Comparison of ENCODE assay signal across 8 cellular contexts in the genomic region with DNA sequence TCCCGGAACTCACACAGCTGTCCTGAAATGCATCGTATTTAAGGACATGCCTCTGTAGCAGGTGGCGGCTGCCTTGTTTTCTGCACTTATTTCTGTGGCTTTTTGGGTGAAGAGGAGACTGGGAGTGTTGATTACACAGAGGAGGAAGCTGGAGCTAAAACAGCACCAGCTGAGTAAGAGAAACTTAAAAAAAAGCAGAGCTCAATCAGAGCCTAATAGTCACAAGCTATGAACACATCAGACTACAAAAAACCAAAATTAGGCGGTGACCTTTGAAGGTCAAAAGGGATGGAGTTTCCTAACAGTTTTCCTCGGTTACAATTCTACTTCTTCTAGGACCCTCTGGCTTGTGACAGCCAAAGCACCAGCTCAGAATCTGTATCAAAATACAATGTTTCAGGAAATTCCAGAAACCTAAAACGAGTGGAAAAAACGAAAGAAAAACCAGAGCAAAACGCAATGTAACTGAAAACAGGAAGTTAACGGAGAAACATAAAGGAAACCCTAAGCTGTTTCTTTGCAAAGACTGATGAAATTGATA. TPM values are rescaled to one million over a fixed set of nuclear protein-coding genes. Genes with fewer than 3 reads are reported as not detected.
DNase-seq lines count a peak whose midpoint lies in the region; ATAC-seq, FAIRE-seq and TF ChIP-seq lines count a peak whose summit lies in the region.

No MANE protein-coding gene starts in this region.

- DNase-seq in activated T-cell treated with anti-CD3 and anti-CD28 coated beads, Interleukin-2, amount 50 U/mL, for 24 hours: no peak
- DNase-seq in activated T-cell treated with anti-CD3 and anti-CD28 coated beads, Interleukin-2, amount 50 U/mL, for 1 hour: no peak
- DNase-seq in activated naive CD8-positive, alpha-beta T cell treated with anti-CD3 and anti-CD28 coated beads for 36 hours: no peak
- peak in 3 of 10 donors; percentile 37 to 41 (median 38) for DNase-seq in naive thymus-derived CD8-positive, alpha-beta T cell
- DNase-seq in H54 (ENCODE audit: insufficient read length, low spot score): no peak
- no peak for DNase-seq in activated CD4-positive, CD25-positive, alpha-beta regulatory T cell (lab: John Stamatoyannopoulos, UW)
- DNase-seq in posterior vena cava (ENCODE audit: low spot score): no peak

- peak overlapping the region; percentile 95 for H3K27ac Mint-ChIP-seq in activated T-cell treated with anti-CD3 and anti-CD28 coated beads, Interleukin-2, amount 50 U/mL, for 24 hours
- H3K27ac Mint-ChIP-seq in activated naive CD8-positive, alpha-beta T cell treated with anti-CD3 and anti-CD28 coated beads for 36 hours: peak overlapping the region; percentile 90
- H3K27ac Mint-ChIP-seq in naive thymus-derived CD8-positive, alpha-beta T cell: peak overlapping the region; percentile 91 to 98 (median 96)

- H3K4me3 Mint-ChIP-seq in activated T-cell treated with anti-CD3 and anti-CD28 coated beads, Interleukin-2, amount 50 U/mL, for 24 hours: peak overlapping the region; percentile 81
- H3K4me3 Mint-ChIP-seq in activated naive CD8-positive, alpha-beta T cell treated with anti-CD3 and anti-CD28 coated beads for 36 hours: peak overlapping the region; percentile 77
- peak overlapping the region; percentile 77 to 94 (median 89) for H3K4me3 Mint-ChIP-seq in naive thymus-derived CD8-positive, alpha-beta T cell

- no peaks in the 10 kb centered on the region for H3K9me3 Mint-ChIP-seq in activated T-cell treated with anti-CD3 and anti-CD28 coated beads, Interleukin-2, amount 50 U/mL, for 24 hours
- no peaks in the 10 kb centered on the region for H3K9me3 Mint-ChIP-seq in activated naive CD8-positive, alpha-beta T cell treated with anti-CD3 and anti-CD28 coated beads for 36 hours
- no peaks in the 10 kb centered on the region for H3K9me3 Mint-ChIP-seq in naive thymus-derived CD8-positive, alpha-beta T cell

- H3K27me3 Mint-ChIP-seq in activated T-cell treated with anti-CD3 and anti-CD28 coated beads, Interleukin-2, amount 50 U/mL, for 24 hours: no peaks in the 10 kb centered on the region
- no peaks in the 10 kb centered on the region for H3K27me3 Mint-ChIP-seq in activated naive CD8-positive, alpha-beta T cell treated with anti-CD3 and anti-CD28 coated beads for 36 hours
- no peaks in the 10 kb centered on the region for H3K27me3 Mint-ChIP-seq in naive thymus-derived CD8-positive, alpha-beta T cell

- POLR2A ChIA-PET in naive thymus-derived CD8-positive, alpha-beta T cell (lab: Charles Lee): interaction anchor here (0.7 to 3.0 kb wide), 3 partner anchors 9 to 14 kb away, joined by 3 to 15 read pairs (median 12); partner anchors contain the start of gene PRKX

- H3K4me1 Mint-ChIP-seq in activated T-cell treated with anti-CD3 and anti-CD28 coated beads, Interleukin-2, amount 50 U/mL, for 24 hours (ENCODE audit: low read depth): peaks cover 79% of the 10 kb centered on the region
- peaks cover 30% of the 10 kb centered on the region for H3K4me1 Mint-ChIP-seq in activated naive CD8-positive, alpha-beta T cell treated with anti-CD3 and anti-CD28 coated beads for 36 hours
- H3K4me1 Mint-ChIP-seq in naive thymus-derived CD8-positive, alpha-beta T cell: peaks cover 7 to 73% (median 57%) of the 10 kb centered on the region in 4 donors

- intact Hi-C loops in posterior vena cava (cut with DNase I): no loop called here

- ATAC-seq in HG03175 (IDR thresholded peaks at IDR 0.05; ENCODE audit: unreplicated experiment): peak; percentile 62
- peak; percentile 30 to 63 for ATAC-seq in naive thymus-derived CD8-positive, alpha-beta T cell

- TF ChIP-seq POLR2A in H54 (IDR thresholded peaks at IDR 0.05; ENCODE audit: low read depth, low read length): no peak

- FAIRE-seq in H54 (lab: Jason Lieb, UNC): no peak

- H3K36me3 Mint-ChIP-seq in activated T-cell treated with anti-CD3 and anti-CD28 coated beads, Interleukin-2, amount 50 U/mL, for 24 hours (ENCODE audit: low read depth): peaks cover 54% of the 10 kb centered on the region
- H3K36me3 Mint-ChIP-seq in activated naive CD8-positive, alpha-beta T cell treated with anti-CD3 and anti-CD28 coated beads for 36 hours: peaks cover 30% of the 10 kb centered on the region
- H3K36me3 Mint-ChIP-seq in naive thymus-derived CD8-positive, alpha-beta T cell: no peaks in the 10 kb centered on the region

RNA-seq across cellular contexts. Expression of gene PRKX, which starts 13.5 kb away (rescaled TPM):
- 10 to 100 TPM; 26.0 to 31.5 TPM for total RNA-seq in activated naive CD8-positive, alpha-beta T cell treated with anti-CD3 and anti-CD28 coated beads for 36 hours
- 10 to 100 TPM; 32.2 to 38.8 TPM for total RNA-seq in naive thymus-derived CD8-positive, alpha-beta T cell
- 10 to 100 TPM; 30.9 to 46.7 (median 45.9) TPM for polyA plus RNA-seq in naive thymus-derived CD8-positive, alpha-beta T cell
- total RNA-seq in posterior vena cava: 10 to 100 TPM; 12.4 TPM
